20 cellular contexts compared by ENCODE assay signal in the genomic region with DNA sequence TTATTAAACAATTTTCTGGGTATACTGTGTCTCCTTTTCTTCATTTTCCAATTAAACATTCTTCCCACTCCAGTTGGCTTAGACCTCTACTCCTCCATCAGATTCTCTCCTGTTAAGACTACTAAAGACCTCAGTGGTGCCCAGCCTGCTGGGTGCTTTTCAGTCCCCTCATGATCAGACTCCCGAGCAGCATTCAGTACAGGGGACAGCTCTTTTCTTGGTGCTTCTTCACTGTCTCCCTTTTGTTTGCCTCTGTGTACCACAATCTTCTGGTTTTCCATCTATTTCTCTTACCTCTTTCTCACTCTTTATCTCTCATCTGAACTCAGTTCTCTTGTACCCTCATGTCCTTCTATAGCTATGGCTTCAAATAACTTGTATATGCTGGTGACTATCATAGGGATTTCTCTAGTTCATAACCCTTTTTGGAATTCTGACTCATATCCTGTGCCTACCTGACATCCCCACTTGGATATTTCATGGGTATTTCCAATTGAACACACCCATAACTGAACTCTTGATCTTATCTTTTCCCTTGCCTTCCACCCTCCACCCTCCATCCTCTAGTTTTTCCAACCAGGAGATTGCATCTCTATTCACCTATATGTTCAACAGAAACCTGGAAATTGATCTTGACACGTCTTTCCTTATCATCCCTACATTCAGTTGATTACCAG. TPM values are rescaled to one million over a fixed set of nuclear protein-coding genes. Genes with fewer than 3 reads are reported as not detected.
DNase-seq lines count a peak whose midpoint lies in the region; ATAC-seq, FAIRE-seq and TF ChIP-seq lines count a peak whose summit lies in the region.
"Had no signal": no experiment of that assay in that cellular context is flagged by ENCODE, and none has a peak within 500 bp of the region (broad histone marks: within the 10 kb centered on the region; RNA-seq: fewer than 3 reads in every experiment).

No MANE protein-coding gene starts in this region.

- TF ChIP-seq EP300 in A549 (IDR thresholded peaks at IDR 0.05): no peak

- CTCF ChIA-PET in A549 (lab: Yijun Ruan, JAX): interaction anchor here (0.8 to 1.5 kb wide), 6 partner anchors 28 to 232 kb away, joined by 3 to 6 read pairs (median 4); no protein-coding TSS in a partner anchor

- H3K36me3 ChIP-seq in lung (ENCODE audit: control insufficient read depth in 2 of 2, insufficient read depth in 2 of 2, low read length in 2 of 2): peaks cover 8 to 27% of the 10 kb centered on the region in 2 donors
- peaks cover 4% of the 10 kb centered on the region for H3K36me3 ChIP-seq in mesendoderm (ENCODE audit: control insufficient read depth, insufficient read depth, low read length)

- no peaks in the 10 kb centered on the region for H3K79me2 ChIP-seq in mesendoderm (ENCODE audit: control insufficient read depth, insufficient read depth, low read length)

- no peak for TF ChIP-seq RAD21 in A549 (conservative IDR thresholded peaks at IDR 0.05 in 1 of 2, IDR thresholded peaks at IDR 0.05 in 1 of 2)

- H3K4ac ChIP-seq in mesendoderm (ENCODE audit: low read depth, low read length): no peak overlapping the region

- no peak overlapping the region for H2BK15ac ChIP-seq in mesendoderm (replicated peaks; ENCODE audit: low read depth)

- peak in 1 of 2 experiments; percentile 63 for DNase-seq in A549 (ENCODE audit: low read depth in 1 of 2, low spot score in 1 of 2)
- DNase-seq in HT-29 (ENCODE audit: low spot score): peak; percentile 49
- peak; percentile 56 to 92 for DNase-seq in SW 1271 (lab: John Stamatoyannopoulos, UW)
- no peak for DNase-seq in lung (ENCODE audit: low spot score)
- no peak for DNase-seq in mesendoderm
- DNase-seq in HUDEP-2 (lab: John Stamatoyannopoulos, UW; ENCODE audit: unreplicated experiment in 76 of 76): no peak
- DNase-seq in SHP77 treated with DMSO at 0.1 percent for 48 hours (lab: John Stamatoyannopoulos, UW): no peak
- DNase-seq in activated CD4-positive, alpha-beta T cell treated with anti-CD3 and anti-CD28 coated beads, Interleukin-2, amount 50 U/mL, for 4 hours: no peak
- DNase-seq: activated CD4-positive, alpha-beta T cell treated with anti-CD3 and anti-CD28 coated beads, Interleukin-2, amount 50 U/mL, for 48 hours; activated naive CD8-positive, alpha-beta T cell treated with anti-CD3 and anti-CD28 coated beads, Interleukin-2, amount 10 ng/mL, durations not matched to agents 7 days and 5 days; activated T-cell treated with anti-CD3 and anti-CD28 coated beads, Interleukin-2, amount 50 U/mL, for 48 hours; COR-L47; Karpas-422; NCI-H1417 treated with DMSO at 0.1 percent for 48 hours; occipital lobe; stimulated activated CD4-positive, alpha-beta T cell treated with anti-CD3 and anti-CD28 coated beads, Interleukin-4, amount 100 ng/mL, for 4 hours had no signal

- H3K27me3 ChIP-seq in lung (ENCODE audit: control insufficient read depth, insufficient read depth) (no peaks in the 10 kb centered on the region), mesendoderm (ENCODE audit: insufficient read depth, low read length, poor library complexity) (no peaks in the 10 kb centered on the region)

- H3K4me2 ChIP-seq in A549 (peak overlapping the region; percentile 30), mesendoderm (ENCODE audit: low read length) (no peak overlapping the region)

- ATAC-seq in A549: peak in 1 of 2 experiments; percentile 70; a peak in 3 of 6 replicates
- ATAC-seq in lung (ENCODE audit: insufficient read depth, low FRiP score): no peak

- H3K27ac ChIP-seq in A549 (peak overlapping the region; percentile 56 to 80; a peak in 5 of 6 replicates), lung (ENCODE audit: low read depth in 1 of 2, low read length in 1 of 2) (peak overlapping the region; percentile 41 to 58), mesendoderm (ENCODE audit: low read depth, low read length) (no peak overlapping the region)
- H3K27ac ChIP-seq: SK-N-MC had no signal

- H3K56ac ChIP-seq in mesendoderm (ENCODE audit: low read length): no peak overlapping the region

- no peak overlapping the region for H2BK5ac ChIP-seq in mesendoderm (ENCODE audit: low read length)

- peaks cover 49% of the 10 kb centered on the region for H3K4me1 ChIP-seq in A549
- H3K4me1 ChIP-seq in lung (ENCODE audit: control insufficient read depth in 2 of 2, insufficient read depth in 2 of 2, low read length in 2 of 2): peaks cover 0 to 27% of the 10 kb centered on the region in 2 donors
- H3K4me1 ChIP-seq in mesendoderm (ENCODE audit: control insufficient read depth, low read depth, low read length): no peaks in the 10 kb centered on the region

- H3K23ac ChIP-seq in mesendoderm (ENCODE audit: low read length): no peak overlapping the region

- H3K18ac ChIP-seq in mesendoderm (ENCODE audit: low read length): no peak overlapping the region

- peak; percentile 85 for FAIRE-seq in A549 (lab: Jason Lieb, UNC)
- FAIRE-seq: frontal cortex, GM19239 had no signal

- no peak overlapping the region for H3K9ac ChIP-seq in mesendoderm (ENCODE audit: low read length)

- 0 out of 3 replicates have a peak overlapping the region, but pooled peaks have one; percentile 16 for H3K4me3 ChIP-seq in A549
- no peak overlapping the region for H3K4me3 ChIP-seq in lung
- H3K4me3 ChIP-seq in mesendoderm (ENCODE audit: low read length): no peak overlapping the region
- H3K4me3 ChIP-seq: SK-N-MC, skin epidermis had no signal

- H4K8ac ChIP-seq in mesendoderm (ENCODE audit: low read depth, low read length): no peak overlapping the region

- H3K9me3 ChIP-seq in A549 (no peaks in the 10 kb centered on the region), lung (ENCODE audit: control insufficient read depth in 2 of 2, insufficient read depth in 1 of 2, low read length in 1 of 2) (no peaks in the 10 kb centered on the region)

- H3K79me1 ChIP-seq in mesendoderm (ENCODE audit: low read length): no peaks in the 10 kb centered on the region

- H2AK5ac ChIP-seq in mesendoderm (ENCODE audit: low read length): no peak overlapping the region

- 34% methylated on average over 2 of the region's 2 CpGs for WGBS in A549 (ENCODE audit: missing lambda C conversion rate)
- 43 to 45% methylated on average over 2 of the region's 2 CpGs for WGBS in lung, 2 donors
- WGBS in mesendoderm (ENCODE audit: extremely low coverage, insufficient coverage, low lambda C conversion rate): no CpG with 5 or more reads among the region's 2 CpGs

- no peak overlapping the region for H4K5ac ChIP-seq in mesendoderm (ENCODE audit: low read length)

- H2BK120ac ChIP-seq in mesendoderm (ENCODE audit: low read depth, low read length): no peak overlapping the region

- no peak for TF ChIP-seq CTCF in A549 (IDR thresholded peaks at IDR 0.05)
- TF ChIP-seq CTCF in lung (IDR thresholded peaks at IDR 0.05; ENCODE audit: control extremely low read depth, extremely low read depth): no peak

- POLR2A ChIA-PET in A549 (lab: Yijun Ruan, JAX): no interaction called here

- no peak for TF ChIP-seq POLR2A in A549 (IDR thresholded peaks at IDR 0.05; ENCODE audit: low read length)

TF ChIP-seq in A549, 52 proteins besides CTCF, POLR2A, EP300 and RAD21:
- TF ChIP-seq, protein P1, sequence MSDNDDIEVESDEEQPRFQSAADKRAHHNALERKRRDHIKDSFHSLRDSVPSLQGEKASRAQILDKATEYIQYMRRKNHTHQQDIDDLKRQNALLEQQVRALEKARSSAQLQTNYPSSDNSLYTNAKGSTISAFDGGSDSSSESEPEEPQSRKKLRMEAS (IDR thresholded peaks at IDR 0.05): peak; percentile 37; the same call in 1 of the 2 replicates
- TF ChIP-seq RFX5 (IDR thresholded peaks at IDR 0.05): no peak
- TF ChIP-seq GATA3 (IDR thresholded peaks at IDR 0.05; ENCODE audit: borderline replicate concordance): peak; percentile 83; the same call in 1 of the 2 replicates
- 0 out of 2 replicates have a peak, but pooled peaks have one; percentile 14 for TF ChIP-seq JUNB (IDR thresholded peaks at IDR 0.05)
- TF ChIP-seq CEBPB (IDR thresholded peaks at IDR 0.05): 0 out of 4 replicates have a peak, but pooled peaks of 1 of the 2 experiments have one; percentile 3
- no peak for TF ChIP-seq KDM1A (IDR thresholded peaks at IDR 0.05; ENCODE audit: low read depth)
- no peak for TF ChIP-seq CBX8 (IDR thresholded peaks at IDR 0.05)
- no peak for TF ChIP-seq ZFP36 (IDR thresholded peaks at IDR 0.05; ENCODE audit: borderline replicate concordance, partially characterized antibody)
- TF ChIP-seq RCOR1 (IDR thresholded peaks at IDR 0.05; ENCODE audit: low read depth, low read length): no peak
- no peak for TF ChIP-seq FOSL2 (IDR thresholded peaks at IDR 0.05)
- peak; percentile 37; the same call in 1 of the 2 replicates for TF ChIP-seq FOSL2 (CRISPR knock-in tag; IDR thresholded peaks at IDR 0.05)
- TF ChIP-seq MAZ (IDR thresholded peaks at IDR 0.05; ENCODE audit: borderline replicate concordance, low read depth, low read length): no peak
- TF ChIP-seq HOXA7 (CRISPR knock-in tag; IDR thresholded peaks at IDR 0.05): no peak
- TF ChIP-seq, protein P2, sequence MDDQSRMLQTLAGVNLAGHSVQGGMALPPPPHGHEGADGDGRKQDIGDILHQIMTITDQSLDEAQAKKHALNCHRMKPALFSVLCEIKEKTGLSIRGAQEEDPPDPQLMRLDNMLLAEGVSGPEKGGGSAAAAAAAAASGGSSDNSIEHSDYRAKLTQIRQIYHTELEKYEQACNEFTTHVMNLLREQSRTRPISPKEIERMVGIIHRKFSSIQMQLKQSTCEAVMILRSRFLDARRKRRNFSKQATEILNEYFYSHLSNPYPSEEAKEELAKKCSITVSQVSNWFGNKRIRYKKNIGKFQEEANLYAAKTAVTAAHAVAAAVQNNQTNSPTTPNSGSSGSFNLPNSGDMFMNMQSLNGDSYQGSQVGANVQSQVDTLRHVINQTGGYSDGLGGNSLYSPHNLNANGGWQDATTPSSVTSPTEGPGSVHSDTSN (IDR thresholded peaks at IDR 0.05): no peak
- TF ChIP-seq, protein P3, sequence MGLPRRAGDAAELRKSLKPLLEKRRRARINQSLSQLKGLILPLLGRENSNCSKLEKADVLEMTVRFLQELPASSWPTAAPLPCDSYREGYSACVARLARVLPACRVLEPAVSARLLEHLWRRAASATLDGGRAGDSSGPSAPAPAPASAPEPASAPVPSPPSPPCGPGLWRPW (IDR thresholded peaks at IDR 0.05): no peak
- no peak for TF ChIP-seq EHF (CRISPR knock-in tag; IDR thresholded peaks at IDR 0.05)
TF ChIP-seq in A549: peak in this region for 5.

RNA-seq across cellular contexts. Expression of a gene that starts 55.6 kb away (rescaled TPM):
- polyA plus RNA-seq in A549 (2011; rRNA removed) (39.7 and 42.1 TPM in 2 replicates), A549 (2017; fragmentation: RNase III; extraction: RNeasy Plus Mini Kit Qiagen cat#74134 plus additional on column Dnase treatment) (31.8 to 34.0 TPM (median 33.2 TPM) in 3 replicates), lung (10 to 100 TPM; 10.6 to 21.6 TPM)
- polyA plus RNA-seq in A549 (2012; cell fraction: cytosol; rRNA removed): 14.8 and 16.3 TPM in 2 replicates
- 7.3 and 7.6 TPM in 2 replicates for polyA plus RNA-seq in A549 (2012; cell fraction: nucleus; rRNA removed)
- polyA minus RNA-seq in A549 (2011; rRNA and poly(A)+ RNA removed): 17.5 and 21.1 TPM in 2 replicates
- 16.5 and 22.9 TPM in 2 replicates for total RNA-seq in HT-29 (2014; rRNA removed; shearing (Covaris generic))
- total RNA-seq in lung: 10 to 100 TPM; 24.4 to 52.1 TPM
- polyA plus RNA-seq in mesendoderm (2013, experiment 1 of 2): 14.4 TPM
- polyA plus RNA-seq in mesendoderm (2013, experiment 2 of 2): 15.3 TPM

Comparison
In these comparisons a context has a peak if more than half of its experiments do, and no peak if none do; other contexts are left out.
1. DNase-seq: peak in HT-29 (single experiment) and SW 1271 (2 of 2); none in lung (single experiment), mesendoderm (single experiment), HUDEP-2 (0 of 76), SHP77 treated with DMSO at 0.1 percent for 48 hours (single experiment) and activated CD4-positive, alpha-beta T cell treated with anti-CD3 and anti-CD28 coated beads, Interleukin-2, amount 50 U/mL, for 4 hours (0 of 2).